Comparison of ENCODE assay signal across 9 cellular contexts in the genomic region with DNA sequence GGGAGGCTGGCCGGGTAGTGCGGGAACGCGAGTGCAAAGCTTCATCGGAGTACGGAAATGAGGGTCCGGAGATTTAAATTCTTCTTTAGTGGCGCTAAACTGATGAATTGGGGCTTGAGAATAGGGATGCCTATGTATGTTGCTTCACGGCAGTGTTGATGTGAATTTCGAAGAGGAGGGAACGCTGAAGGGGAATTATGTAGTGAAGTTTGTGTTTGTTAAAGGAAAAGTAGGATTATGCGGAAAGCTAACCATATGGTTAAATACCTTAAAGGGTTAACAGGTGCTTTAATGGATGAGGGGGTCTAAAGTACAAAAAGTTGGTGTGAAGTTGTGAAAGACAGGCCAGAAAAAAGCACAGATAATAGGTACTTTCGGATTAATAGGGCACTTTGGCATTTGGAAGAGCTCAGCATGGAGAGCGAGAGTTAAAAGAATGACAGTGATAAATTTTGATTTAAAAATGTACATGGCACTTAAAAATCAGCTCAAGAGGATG.
DNase-seq lines count a peak whose midpoint lies in the region; ATAC-seq lines count a peak whose summit lies in the region.
"Had no signal": no experiment of that assay in that cellular context is flagged by ENCODE, and none has a peak within 500 bp of the region (broad histone marks: within the 10 kb centered on the region; RNA-seq: fewer than 3 reads in every experiment).

No MANE protein-coding gene starts in this region.

- no peaks in the 10 kb centered on the region for H3K9me3 ChIP-seq in SK-N-MC (ENCODE audit: low read depth, low read length)
- H3K9me3 ChIP-seq in iPS-18a (ENCODE audit: control insufficient read depth, low read depth, low read length): no peaks in the 10 kb centered on the region

- peaks cover 10% of the 10 kb centered on the region for H3K4me1 ChIP-seq in iPS-18a (ENCODE audit: control insufficient read depth, low read depth, low read length)

- DNase-seq in DMS79 treated with DMSO at 0.1 percent for 48 hours (lab: John Stamatoyannopoulos, UW): peak; percentile 34
- DNase-seq in DMS79 (lab: John Stamatoyannopoulos, UW): no peak
- no peak for DNase-seq in SK-N-MC (ENCODE audit: low read depth, low spot score)
- no peak for DNase-seq in substantia nigra (lab: John Stamatoyannopoulos, UW)
- DNase-seq in NOMO-1 (lab: John Stamatoyannopoulos, UW; ENCODE audit: unreplicated experiment in 2 of 2): no peak
- DNase-seq: NCI-H187 treated with DMSO at 0.1 percent for 48 hours had no signal

- H3K27ac ChIP-seq in SK-N-MC (no peak overlapping the region), iPS-18a (ENCODE audit: low read length) (no peak overlapping the region), substantia nigra (ENCODE audit: low read depth, low read length, poor library complexity, severe bottlenecking) (peak overlapping the region; percentile 68)

- H3K27me3 ChIP-seq in iPS-18a (ENCODE audit: control insufficient read depth, insufficient read depth, low read length): no peaks in the 10 kb centered on the region

- H3K4me3 ChIP-seq in SK-N-MC (peak overlapping the region; percentile 93), iPS-18a (ENCODE audit: low read length) (peak overlapping the region; percentile 71)

- ATAC-seq in GM21737 (IDR thresholded peaks at IDR 0.05; ENCODE audit: unreplicated experiment) (no peak), HG03175 (IDR thresholded peaks at IDR 0.05; ENCODE audit: unreplicated experiment) (no peak)

- H3K9ac ChIP-seq in SK-N-MC (ENCODE audit: insufficient read length): peak overlapping the region; percentile 76
- peak overlapping the region; percentile 84 for H3K9ac ChIP-seq in iPS-18a (ENCODE audit: low read length)

- H3K36me3 ChIP-seq in SK-N-MC (ENCODE audit: insufficient read depth, low read length) (peaks cover 8% of the 10 kb centered on the region), iPS-18a (ENCODE audit: control insufficient read depth, low read depth, low read length) (no peaks in the 10 kb centered on the region)
